In the genomic region with DNA sequence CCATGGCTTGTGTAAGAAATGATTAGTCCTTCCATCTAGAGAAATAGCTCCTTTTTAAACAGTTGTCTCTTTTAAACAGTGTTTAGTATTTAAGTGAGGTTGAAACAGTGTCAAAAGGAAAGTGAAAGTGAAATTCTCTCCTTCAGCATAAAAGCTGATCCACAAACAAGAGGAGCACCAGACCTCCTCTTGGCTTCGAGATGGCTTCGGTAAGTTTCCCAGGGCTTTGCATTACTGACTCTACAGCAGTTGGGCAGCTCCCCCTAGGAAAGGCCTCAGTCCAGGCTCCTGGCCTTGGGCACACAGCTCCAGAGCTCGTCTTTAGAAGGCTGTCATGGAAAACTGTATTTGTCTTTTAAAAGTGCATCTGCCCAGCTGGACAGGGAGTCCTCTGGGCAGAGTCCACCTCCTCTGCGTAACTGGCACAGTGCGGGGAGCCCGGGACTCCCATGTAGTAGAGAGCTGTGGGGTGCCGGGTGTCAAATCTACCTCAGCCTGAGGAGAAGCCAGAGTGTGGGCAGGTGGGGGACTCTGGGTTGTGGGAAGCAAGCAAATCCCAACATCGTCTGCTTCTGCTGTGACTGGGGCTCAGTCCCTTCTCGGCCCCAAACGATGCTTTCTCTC, we compare ENCODE assay signal across 8 cellular contexts. TPM values are rescaled to one million over a fixed set of nuclear protein-coding genes. Genes with fewer than 3 reads are reported as not detected.
A peak's percentile ranks its signal among the peaks of the same experiment; 100 is the strongest.
DNase-seq lines count a peak whose midpoint lies in the region; ATAC-seq, FAIRE-seq and TF ChIP-seq lines count a peak whose summit lies in the region.

Gene PLAAT4 (plus strand): TSS at position 140 of the 624 bp plus-strand sequence. CDS start 61 bp downstream, at position 201.

- intact Hi-C loops in PC-3 (cut with micrococcal nuclease) (no loop called here), MCF 10A (cut with micrococcal nuclease) (no loop called here)

- H3F3A ChIP-seq in PC-3 (ENCODE audit: low read length, unreplicated experiment) = no peaks in the 10 kb centered on the region
- H3F3A ChIP-seq in smooth muscle cell (ENCODE audit: low read depth) = no peaks in the 10 kb centered on the region

- H3K4me3 ChIP-seq in PC-3 (ENCODE audit: low read length) = peak within 1 kb of the TSS; percentile 53
- H3K4me3 ChIP-seq in keratinocyte (ENCODE audit: control insufficient read depth in 2 of 3, extremely low read depth in 1 of 3, insufficient read depth in 2 of 3, low read depth in 1 of 3, low read length in 3 of 3) = peak within 1 kb of the TSS in 2 of 3 experiments; percentile 45 to 54
- no peak within 1 kb of the TSS for H3K4me3 ChIP-seq in smooth muscle cell

- H4K20me1 ChIP-seq in PC-3 (ENCODE audit: low read length) (no peaks in the 10 kb centered on the region), keratinocyte (ENCODE audit: control insufficient read depth, extremely low read depth, insufficient read depth, low read length) (no peaks in the 10 kb centered on the region), smooth muscle cell (ENCODE audit: low read depth) (no peaks in the 10 kb centered on the region)

- H3K4me2 ChIP-seq in PC-3 (ENCODE audit: low read length) (peak within 1 kb of the TSS; percentile 77), keratinocyte (ENCODE audit: control insufficient read depth, extremely low read depth, insufficient read depth, low read depth, low read length) (peak within 1 kb of the TSS; percentile 84), smooth muscle cell (peak within 1 kb of the TSS; percentile 38)

- H3K27ac Mint-ChIP-seq in MCF 10A (ENCODE audit: low read depth, unreplicated experiment) = peak within 1 kb of the TSS; percentile 84

- BruUV-seq in PC-3 (replicated peaks; lab: Mats Ljungman, UMichigan) = TSS peak; percentile 44
- BruUV-seq in MCF 10A (replicated peaks; lab: Mats Ljungman, UMichigan) = no TSS peak

- H3K36me3 Mint-ChIP-seq in MCF 10A (ENCODE audit: insufficient read depth, unreplicated experiment) = no peaks in the 10 kb centered on the region

- no peaks in the 10 kb centered on the region for H3K79me2 ChIP-seq in PC-3 (ENCODE audit: low read length)
- no peaks in the 10 kb centered on the region for H3K79me2 ChIP-seq in keratinocyte (ENCODE audit: control insufficient read depth, insufficient read depth, low read length)
- H3K79me2 ChIP-seq in smooth muscle cell (ENCODE audit: low read depth) = no peaks in the 10 kb centered on the region

- POLR2A ChIA-PET in PC-3 (lab: Charles Lee; ENCODE audit: unreplicated experiment) (no interaction called here), MCF 10A (lab: Yijun Ruan, JAX) (interaction anchor here (0.8 to 2.4 kb wide), 3 partner anchors 28 to 48 kb away, joined by 3 to 7 read pairs (median 4); no protein-coding TSS in a partner anchor)

- no peaks in the 10 kb centered on the region for H3K9me1 ChIP-seq in keratinocyte (ENCODE audit: control insufficient read depth, extremely low read depth, insufficient read depth, low read length)

- H3K9ac ChIP-seq in PC-3 (ENCODE audit: low read length) (no peak within 1 kb of the TSS), keratinocyte (ENCODE audit: control insufficient read depth, extremely low read depth, insufficient read depth, low read length) (peak within 1 kb of the TSS; percentile 64), smooth muscle cell (ENCODE audit: low read depth) (no peak within 1 kb of the TSS)

- H3K9me3 ChIP-seq in PC-3 (ENCODE audit: low read length) (no peaks in the 10 kb centered on the region), keratinocyte (ENCODE audit: control insufficient read depth, low read depth, low read length) (no peaks in the 10 kb centered on the region), smooth muscle cell (replicated peaks; ENCODE audit: low read depth) (no peaks in the 10 kb centered on the region)

- H3K27ac ChIP-seq in PC-3 (ENCODE audit: low read length) (no peak within 1 kb of the TSS), keratinocyte (ENCODE audit: control insufficient read depth, insufficient read depth, low read length) (no peak within 1 kb of the TSS), smooth muscle cell (ENCODE audit: low read depth) (no peak within 1 kb of the TSS)

- in situ Hi-C loops in GM13976 (cut with MboI; ENCODE audit: low sequenced_read_pairs, unreplicated experiment) = no loop called here

- peak within 1 kb of the TSS; percentile 89 for H2AFZ ChIP-seq in PC-3 (ENCODE audit: low read length)
- H2AFZ ChIP-seq in keratinocyte (ENCODE audit: control insufficient read depth, low read length) = peak within 1 kb of the TSS; percentile 84
- H2AFZ ChIP-seq in smooth muscle cell (ENCODE audit: low read depth) = peak within 1 kb of the TSS; percentile 49

- WGBS in smooth muscle cell (ENCODE audit: low lambda C conversion rate) = 79% methylated on average over 10 of the region's 10 CpGs

- DNase-seq in GM13976 (ENCODE audit: low spot score) (peak; percentile 69), PC-3 (peak; percentile 41), MCF 10A (ENCODE audit: unreplicated experiment) (peak; percentile 11), keratinocyte (ENCODE audit: low read depth, low spot score) (no peak), smooth muscle cell (lab: John Stamatoyannopoulos, UW; ENCODE audit: unreplicated experiment) (no peak), RKO (ENCODE audit: low spot score) (no peak)

- FAIRE-seq in A204.1 (lab: Jason Lieb, UNC) = peak; percentile 27
- no peak for FAIRE-seq in keratinocyte (lab: Jason Lieb, UNC)

- H3K36me3 ChIP-seq in PC-3 (ENCODE audit: low read depth, low read length) (no peaks in the 10 kb centered on the region), keratinocyte (ENCODE audit: control insufficient read depth in 2 of 2, extremely low read depth in 1 of 2, insufficient read depth in 2 of 2, low read length in 2 of 2) (no peaks in the 10 kb centered on the region), smooth muscle cell (ENCODE audit: low read depth) (no peaks in the 10 kb centered on the region)

- H3K27me3 Mint-ChIP-seq in MCF 10A (ENCODE audit: insufficient read depth, unreplicated experiment) = no peaks in the 10 kb centered on the region

- H3K27me3 ChIP-seq in PC-3 (ENCODE audit: low read length) (no peaks in the 10 kb centered on the region), keratinocyte (ENCODE audit: control insufficient read depth, extremely low read depth, insufficient read depth, low read length) (no peaks in the 10 kb centered on the region), smooth muscle cell (ENCODE audit: low read depth) (no peaks in the 10 kb centered on the region)

- dilution Hi-C loops in keratinocyte (cut with MboI; ENCODE audit: extremely low pct_ligation_motif_present, low sequenced_read_pairs) = no loop called here

- no peaks in the 10 kb centered on the region for H3K9me3 Mint-ChIP-seq in MCF 10A (ENCODE audit: unreplicated experiment)

- H3K4me1 Mint-ChIP-seq in MCF 10A (ENCODE audit: insufficient read depth, unreplicated experiment) = peaks cover 7% of the 10 kb centered on the region

- ATAC-seq in PC-3 (peak; percentile 61), GM18519 (IDR thresholded peaks at IDR 0.05; ENCODE audit: low FRiP score, unreplicated experiment) (no peak)

- peak within 1 kb of the TSS; percentile 39 for H3K4me3 Mint-ChIP-seq in MCF 10A (ENCODE audit: unreplicated experiment)

- CTCF ChIA-PET in PC-3 (lab: Charles Lee) (interaction anchor here (0.6 kb wide), 1 partner anchor 102 kb away, joined by 3 read pairs; no protein-coding TSS in a partner anchor), MCF 10A (lab: Yijun Ruan, JAX) (interaction anchor here (0.6 to 1.9 kb wide), 5 partner anchors 9 to 648 kb away, joined by 3 to 11 read pairs (median 4); no protein-coding TSS in a partner anchor)

- H3K9me2 ChIP-seq in PC-3 (replicated peaks; ENCODE audit: low read length) = no peaks in the 10 kb centered on the region

- H3K4me1 ChIP-seq in PC-3 (ENCODE audit: insufficient read depth, low read length) (peaks cover 27% of the 10 kb centered on the region), keratinocyte (ENCODE audit: control insufficient read depth, extremely low read depth, insufficient read depth, low read length) (peaks cover 12% of the 10 kb centered on the region), smooth muscle cell (ENCODE audit: low read depth) (peaks cover 8% of the 10 kb centered on the region)

- TF ChIP-seq CTCF in GM13976 (IDR thresholded peaks at IDR 0.05; ENCODE audit: borderline replicate concordance, control extremely low read depth, extremely low read depth, insufficient read depth, missing control alignments) (no peak), PC-3 (conservative IDR thresholded peaks at IDR 0.05; ENCODE audit: low read depth, low read length) (no peak), MCF 10A (IDR thresholded peaks at IDR 0.05; ENCODE audit: unreplicated experiment) (no peak), keratinocyte (optimal IDR thresholded peaks at IDR 0.05 in 1 of 3, IDR thresholded peaks at IDR 0.05 in 1 of 3, conservative IDR thresholded peaks at IDR 0.05 in 1 of 3; ENCODE audit: extremely low read depth in 1 of 3, insufficient read depth in 2 of 3, low read length in 3 of 3) (no peak), smooth muscle cell (IDR thresholded peaks at IDR 0.05; ENCODE audit: borderline replicate concordance, insufficient read depth, poor library complexity, severe bottlenecking) (no peak)

RNA-seq across cellular contexts. Expression of gene PLAAT4, which starts in this region (rescaled TPM):
- total RNA-seq in PC-3 (2014; rRNA removed) (5.4 and 5.6 TPM in 2 replicates), MCF 10A (2022) (0.69 and 0.96 TPM in 2 replicates), smooth muscle cell (not detected in 2 replicates)
- polyA plus RNA-seq in keratinocyte (1.3 to 2.0 TPM (median 1.9 TPM) in 3 replicates), smooth muscle cell (not detected in 2 replicates)
- polyA plus RNA-seq in keratinocyte (2011; ENCODE audit: low read depth) = not detected
- 1.0 and 1.3 TPM in 2 replicates for polyA plus RNA-seq in keratinocyte (2011; cell fraction: cytosol; rRNA removed)
- polyA plus RNA-seq in keratinocyte (2011; cell fraction: nucleus; rRNA removed) = 0.31 and 0.37 TPM in 2 replicates
- 0.41 and 1.9 TPM in 2 replicates for polyA plus RNA-seq in keratinocyte (2012; ENCODE audit: low replicate concordance)
- 0.32 to 1.7 TPM (median 1.5 TPM) in 3 replicates for polyA minus RNA-seq in keratinocyte
- not detected for polyA minus RNA-seq in keratinocyte (2011; cell fraction: cytosol; rRNA and poly(A)+ RNA removed)
- not detected in 2 replicates for polyA minus RNA-seq in keratinocyte (2011; cell fraction: nucleus; rRNA and poly(A)+ RNA removed)

Comparison
In these comparisons a context has a peak if more than half of its experiments do, and no peak if none do; other contexts are left out.
1. Peak in DNase-seq in MCF 10A; RNA of the gene not detected or under 1 TPM.
2. DNase-seq: peak in GM13976 (single experiment) and PC-3 (single experiment); none in keratinocyte (single experiment), smooth muscle cell (single experiment) and RKO (single experiment).
3. Peak in every context shown above with its lines, with median percentiles within 50 percentile points of each other: H2AFZ ChIP-seq and H3K4me2 ChIP-seq.